19 cellular contexts compared by ENCODE assay signal in the genomic region with DNA sequence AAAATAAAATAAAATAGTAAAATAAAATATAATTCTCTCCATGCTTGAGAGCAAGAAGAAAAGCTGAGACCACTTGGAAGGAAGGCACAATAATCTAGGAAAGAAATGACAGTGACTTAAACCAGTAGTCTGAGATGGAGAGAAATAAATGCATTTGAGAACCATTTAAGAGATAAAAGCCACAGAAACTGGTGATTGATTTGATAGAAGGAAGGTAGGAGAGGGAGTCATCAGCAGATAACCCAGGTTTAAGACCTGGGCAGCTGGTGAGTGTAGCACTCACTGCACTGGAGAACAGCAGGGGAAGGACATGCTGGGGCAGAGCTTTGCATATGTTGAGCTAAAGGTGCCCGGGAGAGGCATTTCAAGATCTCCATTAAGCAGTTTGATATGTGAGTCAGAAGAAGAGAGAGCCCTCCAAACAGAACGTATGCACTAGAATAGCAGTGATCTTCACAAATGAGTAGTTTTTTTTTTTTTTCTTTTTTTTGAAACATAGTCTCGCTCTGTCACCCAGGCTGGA.
"Had no signal": no experiment of that assay in that cellular context is flagged by ENCODE, and none has a peak within 500 bp of the region (broad histone marks: within the 10 kb centered on the region; RNA-seq: fewer than 3 reads in every experiment).

No MANE protein-coding gene starts in this region.

- DNase-seq: activated CD4-positive, alpha-beta memory T cell treated with anti-CD3 and anti-CD28 coated beads, Interleukin-2, amount 10 ng/mL, durations not matched to agents 7 days and 5 days; activated CD4-positive, alpha-beta T cell treated with anti-CD3 and anti-CD28 coated beads for 48 hours; activated CD8-positive, alpha-beta memory T cell treated with anti-CD3 and anti-CD28 coated beads, Interleukin-2, amount 10 ng/mL, durations not matched to agents 7 days and 5 days; activated naive CD4-positive, alpha-beta T cell; activated naive CD8-positive, alpha-beta T cell treated with anti-CD3 and anti-CD28 coated beads for 36 hours; activated T-cell treated with anti-CD3 and anti-CD28 coated beads, Interleukin-2, amount 50 U/mL, for 1 hour; amniotic stem cell; effector memory CD8-positive, alpha-beta T cell; left colon; nucleus accumbens; spleen; stimulated activated naive CD4-positive, alpha-beta T cell; upper lobe of right lung had no signal

- H3K27me3 ChIP-seq: cardiac muscle cell, hepatocyte, spleen, upper lobe of right lung had no signal

- H3K4me3 ChIP-seq: cardiac muscle cell, hepatocyte, lung, spleen, upper lobe of right lung had no signal

- H3K4me1 ChIP-seq: spleen, upper lobe of right lung had no signal

- H3K9me3 Mint-ChIP-seq: activated CD4-positive, alpha-beta memory T cell treated with anti-CD3 and anti-CD28 coated beads, Interleukin-2, amount 10 ng/mL, durations not matched to agents 7 days and 5 days; activated naive CD8-positive, alpha-beta T cell treated with anti-CD3 and anti-CD28 coated beads for 36 hours; activated T-helper 17 cell treated with anti-CD3 and anti-CD28 coated beads, Interleukin-2, amount 50 U/mL, for 72 hours; effector memory CD8-positive, alpha-beta T cell; mesothelial cell of epicardium; natural killer cell treated with Interleukin-12 subunit alpha and Interleukin-12 subunit beta and Interleukin-15 and Interleukin-18, amount 100 ng/mL, for 72 hours had no signal

- H3K27ac ChIP-seq: cardiac muscle cell, hepatocyte, upper lobe of right lung had no signal

- H3K36me3 ChIP-seq: cardiac muscle cell, spleen, upper lobe of right lung had no signal

- H3K4me1 Mint-ChIP-seq: activated CD4-positive, alpha-beta memory T cell treated with anti-CD3 and anti-CD28 coated beads, Interleukin-2, amount 10 ng/mL, durations not matched to agents 7 days and 5 days; activated CD8-positive, alpha-beta memory T cell treated with anti-CD3 and anti-CD28 coated beads, Interleukin-2, amount 10 ng/mL, durations not matched to agents 7 days and 5 days; activated naive CD8-positive, alpha-beta T cell treated with anti-CD3 and anti-CD28 coated beads for 36 hours; activated T-helper 17 cell treated with anti-CD3 and anti-CD28 coated beads, Interleukin-2, amount 50 U/mL, for 72 hours; mesothelial cell of epicardium had no signal

- H3K36me3 Mint-ChIP-seq: activated CD8-positive, alpha-beta memory T cell treated with anti-CD3 and anti-CD28 coated beads, Interleukin-2, amount 10 ng/mL, durations not matched to agents 7 days and 5 days; activated naive CD8-positive, alpha-beta T cell treated with anti-CD3 and anti-CD28 coated beads for 36 hours; mesothelial cell of epicardium; natural killer cell treated with Interleukin-12 subunit alpha and Interleukin-12 subunit beta and Interleukin-15 and Interleukin-18, amount 100 ng/mL, for 72 hours had no signal

- H3K9me3 ChIP-seq: spleen, upper lobe of right lung had no signal

- H3K4me3 Mint-ChIP-seq: activated CD4-positive, alpha-beta memory T cell treated with anti-CD3 and anti-CD28 coated beads, Interleukin-2, amount 10 ng/mL, durations not matched to agents 7 days and 5 days; activated CD8-positive, alpha-beta memory T cell treated with anti-CD3 and anti-CD28 coated beads, Interleukin-2, amount 10 ng/mL, durations not matched to agents 7 days and 5 days; activated naive CD8-positive, alpha-beta T cell treated with anti-CD3 and anti-CD28 coated beads for 36 hours; activated T-helper 17 cell treated with anti-CD3 and anti-CD28 coated beads, Interleukin-2, amount 50 U/mL, for 72 hours; effector memory CD8-positive, alpha-beta T cell; mesothelial cell of epicardium; natural killer cell treated with Interleukin-12 subunit alpha and Interleukin-12 subunit beta and Interleukin-15 and Interleukin-18, amount 100 ng/mL, for 72 hours had no signal

- H3K27ac Mint-ChIP-seq: activated CD4-positive, alpha-beta memory T cell treated with anti-CD3 and anti-CD28 coated beads, Interleukin-2, amount 10 ng/mL, durations not matched to agents 7 days and 5 days; activated CD8-positive, alpha-beta memory T cell treated with anti-CD3 and anti-CD28 coated beads, Interleukin-2, amount 10 ng/mL, durations not matched to agents 7 days and 5 days; activated naive CD8-positive, alpha-beta T cell treated with anti-CD3 and anti-CD28 coated beads for 36 hours; activated T-helper 17 cell treated with anti-CD3 and anti-CD28 coated beads, Interleukin-2, amount 50 U/mL, for 72 hours; effector memory CD8-positive, alpha-beta T cell; mesothelial cell of epicardium; natural killer cell treated with Interleukin-12 subunit alpha and Interleukin-12 subunit beta and Interleukin-15 and Interleukin-18, amount 100 ng/mL, for 72 hours had no signal
